ENCODE assay signal across 1 cellular context in the genomic region with DNA sequence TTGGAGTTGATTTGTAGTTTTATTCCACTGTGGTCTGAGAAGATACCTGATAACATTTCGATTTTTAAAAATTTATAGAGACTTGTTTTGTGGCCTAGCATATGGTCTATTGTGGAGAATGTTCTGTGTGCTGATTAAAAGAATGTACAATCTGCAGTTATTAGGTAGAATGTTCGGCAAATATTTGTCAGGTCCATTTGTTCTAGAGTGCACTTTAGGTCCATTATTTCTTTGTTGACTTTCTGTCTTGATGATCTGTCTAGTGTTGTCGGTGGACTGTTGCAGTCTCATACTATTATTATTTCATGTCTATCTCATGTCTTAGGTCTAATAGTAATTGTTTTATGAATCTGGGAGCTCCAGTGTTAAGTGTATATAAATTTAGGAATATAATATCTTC.
TF ChIP-seq lines count a peak whose summit lies in the region.

No MANE protein-coding gene starts in this region.

TF ChIP-seq in HepG2, 621 proteins besides CTCF, POLR2A, EP300 and RAD21 (continued from another document):
- TF ChIP-seq, protein P1, sequence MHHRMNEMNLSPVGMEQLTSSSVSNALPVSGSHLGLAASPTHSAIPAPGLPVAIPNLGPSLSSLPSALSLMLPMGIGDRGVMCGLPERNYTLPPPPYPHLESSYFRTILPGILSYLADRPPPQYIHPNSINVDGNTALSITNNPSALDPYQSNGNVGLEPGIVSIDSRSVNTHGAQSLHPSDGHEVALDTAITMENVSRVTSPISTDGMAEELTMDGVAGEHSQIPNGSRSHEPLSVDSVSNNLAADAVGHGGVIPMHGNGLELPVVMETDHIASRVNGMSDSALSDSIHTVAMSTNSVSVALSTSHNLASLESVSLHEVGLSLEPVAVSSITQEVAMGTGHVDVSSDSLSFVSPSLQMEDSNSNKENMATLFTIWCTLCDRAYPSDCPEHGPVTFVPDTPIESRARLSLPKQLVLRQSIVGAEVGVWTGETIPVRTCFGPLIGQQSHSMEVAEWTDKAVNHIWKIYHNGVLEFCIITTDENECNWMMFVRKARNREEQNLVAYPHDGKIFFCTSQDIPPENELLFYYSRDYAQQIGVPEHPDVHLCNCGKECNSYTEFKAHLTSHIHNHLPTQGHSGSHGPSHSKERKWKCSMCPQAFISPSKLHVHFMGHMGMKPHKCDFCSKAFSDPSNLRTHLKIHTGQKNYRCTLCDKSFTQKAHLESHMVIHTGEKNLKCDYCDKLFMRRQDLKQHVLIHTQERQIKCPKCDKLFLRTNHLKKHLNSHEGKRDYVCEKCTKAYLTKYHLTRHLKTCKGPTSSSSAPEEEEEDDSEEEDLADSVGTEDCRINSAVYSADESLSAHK (CRISPR knock-in tag; IDR thresholded peaks at IDR 0.05; ENCODE audit: borderline replicate concordance) = no peak
- TF ChIP-seq ISX (CRISPR knock-in tag; conservative IDR thresholded peaks at IDR 0.05) (no peak), CHCHD3 (CRISPR knock-in tag; IDR thresholded peaks at IDR 0.05) (no peak), BCL6 (CRISPR knock-in tag; IDR thresholded peaks at IDR 0.05) (peak; percentile 78), ADNP (CRISPR knock-in tag; IDR thresholded peaks at IDR 0.05) (no peak), RARA (CRISPR knock-in tag; IDR thresholded peaks at IDR 0.05) (peak; percentile 67), MIXL1 (CRISPR knock-in tag; IDR thresholded peaks at IDR 0.05) (peak; percentile 77), SKI (IDR thresholded peaks at IDR 0.05; ENCODE audit: partially characterized antibody) (peak; percentile 61), GPN1 (CRISPR knock-in tag; IDR thresholded peaks at IDR 0.05; ENCODE audit: borderline replicate concordance) (no peak), SOX6 (IDR thresholded peaks at IDR 0.05) (no peak), SOX6 (CRISPR knock-in tag; IDR thresholded peaks at IDR 0.05) (peak; percentile 73; the same call in 1 of the 2 replicates), NFE2L2 (IDR thresholded peaks at IDR 0.05; ENCODE audit: low read length) (no peak), ZNF747 (CRISPR knock-in tag; IDR thresholded peaks at IDR 0.05; ENCODE audit: borderline replicate concordance) (no peak), TOE1 (CRISPR knock-in tag; IDR thresholded peaks at IDR 0.05) (no peak), ZNF331 (CRISPR knock-in tag; IDR thresholded peaks at IDR 0.05) (peak; percentile 18; the same call in 1 of the 2 replicates), HMG20A (CRISPR knock-in tag; IDR thresholded peaks at IDR 0.05; ENCODE audit: borderline replicate concordance) (peak; percentile 40; the same call in 1 of the 2 replicates), ZNF12 (CRISPR knock-in tag; IDR thresholded peaks at IDR 0.05) (peak; percentile 88)
- TF ChIP-seq, protein P2, sequence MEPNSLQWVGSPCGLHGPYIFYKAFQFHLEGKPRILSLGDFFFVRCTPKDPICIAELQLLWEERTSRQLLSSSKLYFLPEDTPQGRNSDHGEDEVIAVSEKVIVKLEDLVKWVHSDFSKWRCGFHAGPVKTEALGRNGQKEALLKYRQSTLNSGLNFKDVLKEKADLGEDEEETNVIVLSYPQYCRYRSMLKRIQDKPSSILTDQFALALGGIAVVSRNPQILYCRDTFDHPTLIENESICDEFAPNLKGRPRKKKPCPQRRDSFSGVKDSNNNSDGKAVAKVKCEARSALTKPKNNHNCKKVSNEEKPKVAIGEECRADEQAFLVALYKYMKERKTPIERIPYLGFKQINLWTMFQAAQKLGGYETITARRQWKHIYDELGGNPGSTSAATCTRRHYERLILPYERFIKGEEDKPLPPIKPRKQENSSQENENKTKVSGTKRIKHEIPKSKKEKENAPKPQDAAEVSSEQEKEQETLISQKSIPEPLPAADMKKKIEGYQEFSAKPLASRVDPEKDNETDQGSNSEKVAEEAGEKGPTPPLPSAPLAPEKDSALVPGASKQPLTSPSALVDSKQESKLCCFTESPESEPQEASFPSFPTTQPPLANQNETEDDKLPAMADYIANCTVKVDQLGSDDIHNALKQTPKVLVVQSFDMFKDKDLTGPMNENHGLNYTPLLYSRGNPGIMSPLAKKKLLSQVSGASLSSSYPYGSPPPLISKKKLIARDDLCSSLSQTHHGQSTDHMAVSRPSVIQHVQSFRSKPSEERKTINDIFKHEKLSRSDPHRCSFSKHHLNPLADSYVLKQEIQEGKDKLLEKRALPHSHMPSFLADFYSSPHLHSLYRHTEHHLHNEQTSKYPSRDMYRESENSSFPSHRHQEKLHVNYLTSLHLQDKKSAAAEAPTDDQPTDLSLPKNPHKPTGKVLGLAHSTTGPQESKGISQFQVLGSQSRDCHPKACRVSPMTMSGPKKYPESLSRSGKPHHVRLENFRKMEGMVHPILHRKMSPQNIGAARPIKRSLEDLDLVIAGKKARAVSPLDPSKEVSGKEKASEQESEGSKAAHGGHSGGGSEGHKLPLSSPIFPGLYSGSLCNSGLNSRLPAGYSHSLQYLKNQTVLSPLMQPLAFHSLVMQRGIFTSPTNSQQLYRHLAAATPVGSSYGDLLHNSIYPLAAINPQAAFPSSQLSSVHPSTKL (CRISPR knock-in tag; IDR thresholded peaks at IDR 0.05) = peak; percentile 68
- TF ChIP-seq, protein P3, sequence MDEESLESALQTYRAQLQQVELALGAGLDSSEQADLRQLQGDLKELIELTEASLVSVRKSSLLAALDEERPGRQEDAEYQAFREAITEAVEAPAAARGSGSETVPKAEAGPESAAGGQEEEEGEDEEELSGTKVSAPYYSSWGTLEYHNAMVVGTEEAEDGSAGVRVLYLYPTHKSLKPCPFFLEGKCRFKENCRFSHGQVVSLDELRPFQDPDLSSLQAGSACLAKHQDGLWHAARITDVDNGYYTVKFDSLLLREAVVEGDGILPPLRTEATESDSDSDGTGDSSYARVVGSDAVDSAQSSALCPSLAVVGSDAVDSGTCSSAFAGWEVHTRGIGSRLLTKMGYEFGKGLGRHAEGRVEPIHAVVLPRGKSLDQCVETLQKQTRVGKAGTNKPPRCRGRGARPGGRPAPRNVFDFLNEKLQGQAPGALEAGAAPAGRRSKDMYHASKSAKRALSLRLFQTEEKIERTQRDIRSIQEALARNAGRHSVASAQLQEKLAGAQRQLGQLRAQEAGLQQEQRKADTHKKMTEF (CRISPR knock-in tag; IDR thresholded peaks at IDR 0.05) = 0 out of 2 replicates have a peak, but pooled peaks have one; percentile 42
- TF ChIP-seq, protein P4, sequence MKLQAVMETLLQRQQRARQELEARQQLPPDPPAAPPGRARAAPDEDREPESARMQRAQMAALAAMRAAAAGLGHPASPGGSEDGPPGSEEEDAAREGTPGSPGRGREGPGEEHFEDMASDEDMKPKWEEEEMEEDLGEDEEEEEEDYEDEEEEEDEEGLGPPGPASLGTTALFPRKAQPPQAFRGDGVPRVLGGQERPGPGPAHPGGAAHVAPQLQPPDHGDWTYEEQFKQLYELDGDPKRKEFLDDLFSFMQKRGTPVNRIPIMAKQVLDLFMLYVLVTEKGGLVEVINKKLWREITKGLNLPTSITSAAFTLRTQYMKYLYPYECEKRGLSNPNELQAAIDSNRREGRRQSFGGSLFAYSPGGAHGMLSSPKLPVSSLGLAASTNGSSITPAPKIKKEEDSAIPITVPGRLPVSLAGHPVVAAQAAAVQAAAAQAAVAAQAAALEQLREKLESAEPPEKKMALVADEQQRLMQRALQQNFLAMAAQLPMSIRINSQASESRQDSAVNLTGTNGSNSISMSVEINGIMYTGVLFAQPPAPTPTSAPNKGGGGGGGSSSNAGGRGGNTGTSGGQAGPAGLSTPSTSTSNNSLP (IDR thresholded peaks at IDR 0.05; ENCODE audit: low read depth, low read length) = peak; percentile 80
- TF ChIP-seq, protein P5, sequence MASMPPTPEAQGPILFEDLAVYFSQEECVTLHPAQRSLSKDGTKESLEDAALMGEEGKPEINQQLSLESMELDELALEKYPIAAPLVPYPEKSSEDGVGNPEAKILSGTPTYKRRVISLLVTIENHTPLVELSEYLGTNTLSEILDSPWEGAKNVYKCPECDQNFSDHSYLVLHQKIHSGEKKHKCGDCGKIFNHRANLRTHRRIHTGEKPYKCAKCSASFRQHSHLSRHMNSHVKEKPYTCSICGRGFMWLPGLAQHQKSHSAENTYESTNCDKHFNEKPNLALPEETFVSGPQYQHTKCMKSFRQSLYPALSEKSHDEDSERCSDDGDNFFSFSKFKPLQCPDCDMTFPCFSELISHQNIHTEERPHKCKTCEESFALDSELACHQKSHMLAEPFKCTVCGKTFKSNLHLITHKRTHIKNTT (CRISPR knock-in tag; IDR thresholded peaks at IDR 0.05) = no peak
- TF ChIP-seq, protein P6, sequence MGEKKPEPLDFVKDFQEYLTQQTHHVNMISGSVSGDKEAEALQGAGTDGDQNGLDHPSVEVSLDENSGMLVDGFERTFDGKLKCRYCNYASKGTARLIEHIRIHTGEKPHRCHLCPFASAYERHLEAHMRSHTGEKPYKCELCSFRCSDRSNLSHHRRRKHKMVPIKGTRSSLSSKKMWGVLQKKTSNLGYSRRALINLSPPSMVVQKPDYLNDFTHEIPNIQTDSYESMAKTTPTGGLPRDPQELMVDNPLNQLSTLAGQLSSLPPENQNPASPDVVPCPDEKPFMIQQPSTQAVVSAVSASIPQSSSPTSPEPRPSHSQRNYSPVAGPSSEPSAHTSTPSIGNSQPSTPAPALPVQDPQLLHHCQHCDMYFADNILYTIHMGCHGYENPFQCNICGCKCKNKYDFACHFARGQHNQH (CRISPR knock-in tag; IDR thresholded peaks at IDR 0.05) = no peak
- TF ChIP-seq, protein P7, sequence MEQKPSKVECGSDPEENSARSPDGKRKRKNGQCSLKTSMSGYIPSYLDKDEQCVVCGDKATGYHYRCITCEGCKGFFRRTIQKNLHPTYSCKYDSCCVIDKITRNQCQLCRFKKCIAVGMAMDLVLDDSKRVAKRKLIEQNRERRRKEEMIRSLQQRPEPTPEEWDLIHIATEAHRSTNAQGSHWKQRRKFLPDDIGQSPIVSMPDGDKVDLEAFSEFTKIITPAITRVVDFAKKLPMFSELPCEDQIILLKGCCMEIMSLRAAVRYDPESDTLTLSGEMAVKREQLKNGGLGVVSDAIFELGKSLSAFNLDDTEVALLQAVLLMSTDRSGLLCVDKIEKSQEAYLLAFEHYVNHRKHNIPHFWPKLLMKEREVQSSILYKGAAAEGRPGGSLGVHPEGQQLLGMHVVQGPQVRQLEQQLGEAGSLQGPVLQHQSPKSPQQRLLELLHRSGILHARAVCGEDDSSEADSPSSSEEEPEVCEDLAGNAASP (CRISPR knock-in tag; IDR thresholded peaks at IDR 0.05; ENCODE audit: borderline replicate concordance) = peak; percentile 61; the same call in 1 of the 2 replicates
TF ChIP-seq in HepG2: peak in this region for 44.
